ENCODE assay signal across 8 cellular contexts in the genomic region with DNA sequence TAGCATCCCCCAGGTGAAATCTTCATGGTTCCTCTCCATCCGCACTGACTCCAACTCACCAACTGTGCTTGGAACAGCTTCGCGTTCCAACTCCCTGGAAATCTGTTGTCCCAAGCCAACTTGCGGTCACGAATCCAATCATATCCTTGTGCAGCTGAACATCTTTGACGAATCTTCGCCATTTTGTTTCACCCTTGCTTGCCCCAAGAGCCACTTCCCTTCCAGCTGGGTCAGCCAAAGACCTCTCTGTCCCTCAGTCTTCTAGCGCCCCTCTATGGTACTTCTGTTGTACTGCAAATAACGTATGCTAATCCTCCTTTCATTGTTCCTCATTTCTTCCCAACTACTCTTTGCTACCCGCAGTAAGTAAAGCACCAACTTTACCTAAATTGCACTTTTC.
A peak's percentile ranks its signal among the peaks of the same experiment; 100 is the strongest.
DNase-seq lines count a peak whose midpoint lies in the region; ATAC-seq and TF ChIP-seq lines count a peak whose summit lies in the region.

No MANE protein-coding gene starts in this region.

- no peaks in the 10 kb centered on the region for H3F3A ChIP-seq in PC-9 (ENCODE audit: insufficient read depth, low read depth)

- CTCF ChIA-PET in PC-9 (lab: Charles Lee): no interaction called here

- no peaks in the 10 kb centered on the region for H3K9me3 ChIP-seq in PC-9 (ENCODE audit: insufficient read depth, low read depth)

- no peak overlapping the region for H3K4me3 Mint-ChIP-seq in glutamatergic neuron (ENCODE audit: unreplicated experiment)

- H3K4me1 Mint-ChIP-seq in glutamatergic neuron (ENCODE audit: low read depth, unreplicated experiment): no peaks in the 10 kb centered on the region

- POLR2A ChIA-PET in PC-9 (lab: Charles Lee; ENCODE audit: unreplicated experiment): no interaction called here

- H3K36me3 Mint-ChIP-seq in glutamatergic neuron (ENCODE audit: unreplicated experiment): no peaks in the 10 kb centered on the region

- H3K79me2 ChIP-seq in ACC112 (ENCODE audit: control insufficient read depth, insufficient read depth, low read length, unreplicated experiment): no peaks in the 10 kb centered on the region
- H3K79me2 ChIP-seq in PC-9 (ENCODE audit: low read depth): no peaks in the 10 kb centered on the region

- no peaks in the 10 kb centered on the region for H3K27me3 Mint-ChIP-seq in glutamatergic neuron (ENCODE audit: unreplicated experiment)

- no peak overlapping the region for H3K4me2 ChIP-seq in PC-9

- H3K27ac Mint-ChIP-seq in glutamatergic neuron (ENCODE audit: unreplicated experiment): no peak overlapping the region

- no peak for DNase-seq in GM20000 (ENCODE audit: low spot score)
- DNase-seq in PC-9: peak in 1 of 2 experiments; percentile 31
- DNase-seq in glutamatergic neuron: no peak
- DNase-seq in RPMI8226: no peak
- no peak for DNase-seq in central memory CD4-positive, alpha-beta T cell
- DNase-seq in caudate nucleus (lab: John Stamatoyannopoulos, UW): no peak

- peak overlapping the region; percentile 49 for H2AFZ ChIP-seq in ACC112 (ENCODE audit: low read length, unreplicated experiment)
- no peak overlapping the region for H2AFZ ChIP-seq in PC-9

- intact Hi-C loops in PC-9 (cut with micrococcal nuclease; ENCODE audit: unreplicated experiment): no loop called here

- no peak for ATAC-seq in GM21528 (IDR thresholded peaks at IDR 0.05; ENCODE audit: low FRiP score, unreplicated experiment)

- BruUV-seq in PC-9 (replicated peaks; lab: Mats Ljungman, UMichigan): no TSS peak

- H3K27me3 ChIP-seq in ACC112 (ENCODE audit: insufficient read depth, low read length): no peaks in the 10 kb centered on the region
- H3K27me3 ChIP-seq in PC-9 (ENCODE audit: insufficient read depth, low read depth): no peaks in the 10 kb centered on the region

- H3K4me3 ChIP-seq in ACC112 (ENCODE audit: low read depth, low read length) (no peak overlapping the region), PC-9 (no peak overlapping the region)

- H3K9me3 Mint-ChIP-seq in glutamatergic neuron (ENCODE audit: unreplicated experiment): peaks cover 2% of the 10 kb centered on the region

- no peaks in the 10 kb centered on the region for H3K4me1 ChIP-seq in ACC112 (ENCODE audit: control insufficient read depth, insufficient read depth, low read length, unreplicated experiment)
- 0 out of 2 replicates have a peak, but pooled peaks cover 5% of the 10 kb centered on the region for H3K4me1 ChIP-seq in PC-9 (replicated peaks; ENCODE audit: insufficient read depth)

- H3K27ac ChIP-seq in ACC112 (ENCODE audit: low read depth, low read length) (no peak overlapping the region), PC-9 (no peak overlapping the region), caudate nucleus (ENCODE audit: low read depth, low read length) (no peak overlapping the region)

- H3K36me3 ChIP-seq in ACC112 (ENCODE audit: insufficient read depth, low read length) (no peaks in the 10 kb centered on the region), PC-9 (ENCODE audit: low read depth) (no peaks in the 10 kb centered on the region)

- TF ChIP-seq CTCF in GM20000 (IDR thresholded peaks at IDR 0.05; ENCODE audit: extremely low read depth, missing control alignments) (peak; percentile 15), PC-9 (conservative IDR thresholded peaks at IDR 0.05) (peak; percentile 54; the same call in 1 of the 2 replicates), glutamatergic neuron (IDR thresholded peaks at IDR 0.05; ENCODE audit: partially characterized antibody, unreplicated experiment) (peak; percentile 49)

- H3K9me2 ChIP-seq in PC-9 (ENCODE audit: insufficient read depth): no peaks in the 10 kb centered on the region

- no peaks in the 10 kb centered on the region for H4K20me1 ChIP-seq in PC-9 (ENCODE audit: insufficient read depth)
